In genomic region chr14:32414808-32415255, GRCh38 we compare ENCODE assay signal across 21 cellular contexts.
DNase-seq lines count a peak whose midpoint lies in the region; ATAC-seq and TF ChIP-seq lines count a peak whose summit lies in the region.
"Had no signal": no experiment of that assay in that cellular context is flagged by ENCODE, and none has a peak within 500 bp of the region (broad histone marks: within the 10 kb centered on the region; RNA-seq: fewer than 3 reads in every experiment).

No MANE protein-coding gene starts in this region.

- TF ChIP-seq CTCF in glutamatergic neuron (IDR thresholded peaks at IDR 0.05; ENCODE audit: partially characterized antibody, unreplicated experiment): no peak

- H3K36me3 Mint-ChIP-seq in glutamatergic neuron (ENCODE audit: unreplicated experiment): no peaks in the 10 kb centered on the region
- H3K36me3 Mint-ChIP-seq: natural killer cell treated with Interleukin-12 subunit alpha and Interleukin-12 subunit beta and Interleukin-15 and Interleukin-18, amount 100 ng/mL, for 72 hours had no signal

- H3K4me3 Mint-ChIP-seq in glutamatergic neuron (ENCODE audit: unreplicated experiment): no peak overlapping the region
- H3K4me3 Mint-ChIP-seq: natural killer cell treated with Interleukin-12 subunit alpha and Interleukin-12 subunit beta and Interleukin-15 and Interleukin-18, amount 100 ng/mL, for 72 hours; stimulated activated naive CD8-positive, alpha-beta T cell treated with anti-CD3 and anti-CD28 coated beads, Interleukin-15, Interleukin-2, amounts not matched to agents 100 ng/mL and 50 ng/mL, for 24 hours had no signal

- ATAC-seq in GM21367 (IDR thresholded peaks at IDR 0.05; ENCODE audit: unreplicated experiment): no peak
- no peak for ATAC-seq in stimulated activated naive CD8-positive, alpha-beta T cell treated with anti-CD3 and anti-CD28 coated beads, Interleukin-15, Interleukin-2, amounts not matched to agents 100 U/mL and 50 U/mL, for 24 hours
- ATAC-seq: gastroesophageal sphincter; natural killer cell treated with Interleukin-12 subunit alpha and Interleukin-12 subunit beta and Interleukin-15 and Interleukin-18, amount 100 ng/mL, for 72 hours had no signal

- no peaks in the 10 kb centered on the region for H3K27me3 Mint-ChIP-seq in glutamatergic neuron (ENCODE audit: unreplicated experiment)
- H3K27me3 Mint-ChIP-seq: stimulated activated naive CD8-positive, alpha-beta T cell treated with anti-CD3 and anti-CD28 coated beads, Interleukin-15, Interleukin-2, amounts not matched to agents 100 ng/mL and 50 ng/mL, for 24 hours had no signal

- peak overlapping the region; percentile 36 for H3K27ac ChIP-seq in caudate nucleus (ENCODE audit: low read depth, low read length)
- H3K27ac ChIP-seq: brain microvascular endothelial cell, C4-2B, gastroesophageal sphincter had no signal

- H3K4me1 Mint-ChIP-seq in glutamatergic neuron (ENCODE audit: low read depth, unreplicated experiment): peaks cover 33% of the 10 kb centered on the region

- peaks cover 2% of the 10 kb centered on the region for H3K9me3 Mint-ChIP-seq in glutamatergic neuron (ENCODE audit: unreplicated experiment)
- H3K9me3 Mint-ChIP-seq: stimulated activated naive CD8-positive, alpha-beta T cell treated with anti-CD3 and anti-CD28 coated beads, Interleukin-15, Interleukin-2, amounts not matched to agents 100 ng/mL and 50 ng/mL, for 24 hours had no signal

- DNase-seq in DMS53 (lab: John Stamatoyannopoulos, UW): peak; percentile 2
- no peak for DNase-seq in DMS53 treated with DMSO at 0.1 percent for 48 hours (lab: John Stamatoyannopoulos, UW; ENCODE audit: unreplicated experiment)
- peak; percentile 31 for DNase-seq in NCI-H69 (lab: John Stamatoyannopoulos, UW)
- DNase-seq in caudate nucleus (lab: John Stamatoyannopoulos, UW): no peak
- DNase-seq in glutamatergic neuron: no peak
- DNase-seq in UCSD-AML1 (lab: John Stamatoyannopoulos, UW; ENCODE audit: unreplicated experiment): no peak
- no peak for DNase-seq in stimulated activated naive CD8-positive, alpha-beta T cell treated with anti-CD3 and anti-CD28 coated beads, Interleukin-15, Interleukin-2, amounts not matched to agents 100 U/mL and 50 U/mL, for 24 hours
- DNase-seq: activated CD4-positive, alpha-beta T cell treated with anti-CD3 and anti-CD28 coated beads, Interleukin-2, amount 50 U/mL, for 48 hours; activated naive CD4-positive, alpha-beta T cell treated with anti-CD3 and anti-CD28 coated beads, Interleukin-2, amount 50 U/mL, for 16 hours; activated T-cell treated with anti-CD3 and anti-CD28 coated beads, Interleukin-2, amount 50 U/mL, for 1 hour; brain microvascular endothelial cell; effector CD8-positive, alpha-beta T cell; Kasumi-1; NCI-H1417 treated with DMSO at 0.1 percent for 48 hours; NCI-H345; posterior cingulate gyrus had no signal

- peak overlapping the region; percentile 50 for H3K27ac Mint-ChIP-seq in glutamatergic neuron (ENCODE audit: unreplicated experiment)
- H3K27ac Mint-ChIP-seq: natural killer cell treated with Interleukin-12 subunit alpha and Interleukin-12 subunit beta and Interleukin-15 and Interleukin-18, amount 100 ng/mL, for 72 hours; stimulated activated naive CD8-positive, alpha-beta T cell treated with anti-CD3 and anti-CD28 coated beads, Interleukin-15, Interleukin-2, amounts not matched to agents 100 ng/mL and 50 ng/mL, for 24 hours had no signal

Comparison
In these comparisons a context has a peak if more than half of its experiments do, and no peak if none do; other contexts are left out.
1. DNase-seq: peak in DMS53 (single experiment) and NCI-H69 (single experiment); none in DMS53 treated with DMSO at 0.1 percent for 48 hours (single experiment), caudate nucleus (0 of 61), glutamatergic neuron (single experiment), UCSD-AML1 (single experiment) and stimulated activated naive CD8-positive, alpha-beta T cell treated with anti-CD3 and anti-CD28 coated beads, Interleukin-15, Interleukin-2, amounts not matched to agents 100 U/mL and 50 U/mL, for 24 hours (single experiment).